In genomic region chr11:34915136-34916013, GRCh38 we compare ENCODE assay signal across 1 cellular context.
A peak's percentile ranks its signal among the peaks of the same experiment; 100 is the strongest.
TF ChIP-seq lines count a peak whose summit lies in the region.

No MANE protein-coding gene starts in this region.

TF ChIP-seq in HepG2, 621 proteins besides CTCF, POLR2A, EP300 and RAD21 (continued from another document and continues in another):
- TF ChIP-seq ZBTB14 (CRISPR knock-in tag; IDR thresholded peaks at IDR 0.05) = no peak
- TF ChIP-seq ZNF331 (CRISPR knock-in tag; IDR thresholded peaks at IDR 0.05) = no peak
- TF ChIP-seq, protein P1, sequence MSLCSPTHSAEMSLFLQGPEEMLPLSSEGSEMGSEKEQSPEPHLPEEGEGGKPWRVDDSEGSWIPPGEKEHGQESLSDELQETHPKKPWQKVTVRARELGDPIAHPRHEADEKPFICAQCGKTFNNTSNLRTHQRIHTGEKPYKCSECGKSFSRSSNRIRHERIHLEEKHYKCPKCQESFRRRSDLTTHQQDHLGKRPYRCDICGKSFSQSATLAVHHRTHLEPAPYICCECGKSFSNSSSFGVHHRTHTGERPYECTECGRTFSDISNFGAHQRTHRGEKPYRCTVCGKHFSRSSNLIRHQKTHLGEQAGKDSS (CRISPR knock-in tag; IDR thresholded peaks at IDR 0.05; ENCODE audit: borderline replicate concordance, low read depth) = 0 out of 2 replicates have a peak, but pooled peaks have one; percentile 73
- no peak for TF ChIP-seq HMG20B (CRISPR knock-in tag; conservative IDR thresholded peaks at IDR 0.05)
- no peak for TF ChIP-seq ZNF841 (CRISPR knock-in tag; IDR thresholded peaks at IDR 0.05; ENCODE audit: borderline replicate concordance)
- TF ChIP-seq ZBTB40 (IDR thresholded peaks at IDR 0.05) = no peak
- TF ChIP-seq ZBTB40 (CRISPR knock-in tag; IDR thresholded peaks at IDR 0.05) = peak; percentile 69; the same call in 1 of the 2 replicates
- TF ChIP-seq SATB2 (CRISPR knock-in tag; IDR thresholded peaks at IDR 0.05) = no peak
- no peak for TF ChIP-seq ZNF703 (CRISPR knock-in tag; IDR thresholded peaks at IDR 0.05; ENCODE audit: borderline replicate concordance)
- TF ChIP-seq ZNF761 (CRISPR knock-in tag; conservative IDR thresholded peaks at IDR 0.05) = no peak; the same call in 1 of the 2 replicates
- TF ChIP-seq, protein P2, sequence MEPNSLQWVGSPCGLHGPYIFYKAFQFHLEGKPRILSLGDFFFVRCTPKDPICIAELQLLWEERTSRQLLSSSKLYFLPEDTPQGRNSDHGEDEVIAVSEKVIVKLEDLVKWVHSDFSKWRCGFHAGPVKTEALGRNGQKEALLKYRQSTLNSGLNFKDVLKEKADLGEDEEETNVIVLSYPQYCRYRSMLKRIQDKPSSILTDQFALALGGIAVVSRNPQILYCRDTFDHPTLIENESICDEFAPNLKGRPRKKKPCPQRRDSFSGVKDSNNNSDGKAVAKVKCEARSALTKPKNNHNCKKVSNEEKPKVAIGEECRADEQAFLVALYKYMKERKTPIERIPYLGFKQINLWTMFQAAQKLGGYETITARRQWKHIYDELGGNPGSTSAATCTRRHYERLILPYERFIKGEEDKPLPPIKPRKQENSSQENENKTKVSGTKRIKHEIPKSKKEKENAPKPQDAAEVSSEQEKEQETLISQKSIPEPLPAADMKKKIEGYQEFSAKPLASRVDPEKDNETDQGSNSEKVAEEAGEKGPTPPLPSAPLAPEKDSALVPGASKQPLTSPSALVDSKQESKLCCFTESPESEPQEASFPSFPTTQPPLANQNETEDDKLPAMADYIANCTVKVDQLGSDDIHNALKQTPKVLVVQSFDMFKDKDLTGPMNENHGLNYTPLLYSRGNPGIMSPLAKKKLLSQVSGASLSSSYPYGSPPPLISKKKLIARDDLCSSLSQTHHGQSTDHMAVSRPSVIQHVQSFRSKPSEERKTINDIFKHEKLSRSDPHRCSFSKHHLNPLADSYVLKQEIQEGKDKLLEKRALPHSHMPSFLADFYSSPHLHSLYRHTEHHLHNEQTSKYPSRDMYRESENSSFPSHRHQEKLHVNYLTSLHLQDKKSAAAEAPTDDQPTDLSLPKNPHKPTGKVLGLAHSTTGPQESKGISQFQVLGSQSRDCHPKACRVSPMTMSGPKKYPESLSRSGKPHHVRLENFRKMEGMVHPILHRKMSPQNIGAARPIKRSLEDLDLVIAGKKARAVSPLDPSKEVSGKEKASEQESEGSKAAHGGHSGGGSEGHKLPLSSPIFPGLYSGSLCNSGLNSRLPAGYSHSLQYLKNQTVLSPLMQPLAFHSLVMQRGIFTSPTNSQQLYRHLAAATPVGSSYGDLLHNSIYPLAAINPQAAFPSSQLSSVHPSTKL (CRISPR knock-in tag; IDR thresholded peaks at IDR 0.05) = no peak
- no peak for TF ChIP-seq SMC3 (IDR thresholded peaks at IDR 0.05; ENCODE audit: low read length)
- no peak for TF ChIP-seq HIVEP1 (CRISPR knock-in tag; IDR thresholded peaks at IDR 0.05)
- TF ChIP-seq, protein P3, sequence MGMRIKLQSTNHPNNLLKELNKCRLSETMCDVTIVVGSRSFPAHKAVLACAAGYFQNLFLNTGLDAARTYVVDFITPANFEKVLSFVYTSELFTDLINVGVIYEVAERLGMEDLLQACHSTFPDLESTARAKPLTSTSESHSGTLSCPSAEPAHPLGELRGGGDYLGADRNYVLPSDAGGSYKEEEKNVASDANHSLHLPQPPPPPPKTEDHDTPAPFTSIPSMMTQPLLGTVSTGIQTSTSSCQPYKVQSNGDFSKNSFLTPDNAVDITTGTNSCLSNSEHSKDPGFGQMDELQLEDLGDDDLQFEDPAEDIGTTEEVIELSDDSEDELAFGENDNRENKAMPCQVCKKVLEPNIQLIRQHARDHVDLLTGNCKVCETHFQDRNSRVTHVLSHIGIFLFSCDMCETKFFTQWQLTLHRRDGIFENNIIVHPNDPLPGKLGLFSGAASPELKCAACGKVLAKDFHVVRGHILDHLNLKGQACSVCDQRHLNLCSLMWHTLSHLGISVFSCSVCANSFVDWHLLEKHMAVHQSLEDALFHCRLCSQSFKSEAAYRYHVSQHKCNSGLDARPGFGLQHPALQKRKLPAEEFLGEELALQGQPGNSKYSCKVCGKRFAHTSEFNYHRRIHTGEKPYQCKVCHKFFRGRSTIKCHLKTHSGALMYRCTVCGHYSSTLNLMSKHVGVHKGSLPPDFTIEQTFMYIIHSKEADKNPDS (CRISPR knock-in tag; IDR thresholded peaks at IDR 0.05) = no peak
- 0 out of 2 replicates have a peak, but pooled peaks have one; percentile 76 for TF ChIP-seq TMF1 (CRISPR knock-in tag; IDR thresholded peaks at IDR 0.05; ENCODE audit: low read depth)
- TF ChIP-seq THAP11 (CRISPR knock-in tag; IDR thresholded peaks at IDR 0.05) = no peak
- 0 out of 2 replicates have a peak, but pooled peaks have one; percentile 48 for TF ChIP-seq SNAI1 (CRISPR knock-in tag; IDR thresholded peaks at IDR 0.05; ENCODE audit: borderline replicate concordance)
- TF ChIP-seq ELF1 (CRISPR knock-in tag; IDR thresholded peaks at IDR 0.05) = no peak
- no peak for TF ChIP-seq ZNF484 (CRISPR knock-in tag; IDR thresholded peaks at IDR 0.05; ENCODE audit: borderline replicate concordance, low read depth)
- peak; percentile 47; the same call in 1 of the 2 replicates for TF ChIP-seq NCOA1 (CRISPR knock-in tag; IDR thresholded peaks at IDR 0.05)
- no peak for TF ChIP-seq RELA (CRISPR knock-in tag; IDR thresholded peaks at IDR 0.05)
- TF ChIP-seq, protein P4, sequence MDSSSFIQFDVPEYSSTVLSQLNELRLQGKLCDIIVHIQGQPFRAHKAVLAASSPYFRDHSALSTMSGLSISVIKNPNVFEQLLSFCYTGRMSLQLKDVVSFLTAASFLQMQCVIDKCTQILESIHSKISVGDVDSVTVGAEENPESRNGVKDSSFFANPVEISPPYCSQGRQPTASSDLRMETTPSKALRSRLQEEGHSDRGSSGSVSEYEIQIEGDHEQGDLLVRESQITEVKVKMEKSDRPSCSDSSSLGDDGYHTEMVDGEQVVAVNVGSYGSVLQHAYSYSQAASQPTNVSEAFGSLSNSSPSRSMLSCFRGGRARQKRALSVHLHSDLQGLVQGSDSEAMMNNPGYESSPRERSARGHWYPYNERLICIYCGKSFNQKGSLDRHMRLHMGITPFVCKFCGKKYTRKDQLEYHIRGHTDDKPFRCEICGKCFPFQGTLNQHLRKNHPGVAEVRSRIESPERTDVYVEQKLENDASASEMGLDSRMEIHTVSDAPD (CRISPR knock-in tag; IDR thresholded peaks at IDR 0.05) = peak; percentile 93
- no peak for TF ChIP-seq SYNCRIP (IDR thresholded peaks at IDR 0.05; ENCODE audit: insufficient read depth, low read depth, low read length)
- no peak for TF ChIP-seq ASH2L (IDR thresholded peaks at IDR 0.05; ENCODE audit: insufficient read length, low read depth, low read length)
- TF ChIP-seq LCORL (IDR thresholded peaks at IDR 0.05) = no peak
- no peak for TF ChIP-seq LCORL (CRISPR knock-in tag; IDR thresholded peaks at IDR 0.05)
- no peak for TF ChIP-seq KAT7 (CRISPR knock-in tag; IDR thresholded peaks at IDR 0.05; ENCODE audit: borderline replicate concordance)
- no peak for TF ChIP-seq FLYWCH1 (CRISPR knock-in tag; IDR thresholded peaks at IDR 0.05)
- peak; percentile 74; the same call in 1 of the 2 replicates for TF ChIP-seq FOXC1 (CRISPR knock-in tag; IDR thresholded peaks at IDR 0.05; ENCODE audit: borderline replicate concordance)
- TF ChIP-seq EEA1 (CRISPR knock-in tag; IDR thresholded peaks at IDR 0.05; ENCODE audit: borderline replicate concordance) = no peak
- no peak for TF ChIP-seq MIER2 (CRISPR knock-in tag; IDR thresholded peaks at IDR 0.05)
- no peak for TF ChIP-seq ZBTB7B (CRISPR knock-in tag; IDR thresholded peaks at IDR 0.05)
- no peak for TF ChIP-seq KLF15 (CRISPR knock-in tag; IDR thresholded peaks at IDR 0.05; ENCODE audit: borderline replicate concordance)
- TF ChIP-seq ZNF251 (CRISPR knock-in tag; IDR thresholded peaks at IDR 0.05) = no peak
- TF ChIP-seq, protein P5, sequence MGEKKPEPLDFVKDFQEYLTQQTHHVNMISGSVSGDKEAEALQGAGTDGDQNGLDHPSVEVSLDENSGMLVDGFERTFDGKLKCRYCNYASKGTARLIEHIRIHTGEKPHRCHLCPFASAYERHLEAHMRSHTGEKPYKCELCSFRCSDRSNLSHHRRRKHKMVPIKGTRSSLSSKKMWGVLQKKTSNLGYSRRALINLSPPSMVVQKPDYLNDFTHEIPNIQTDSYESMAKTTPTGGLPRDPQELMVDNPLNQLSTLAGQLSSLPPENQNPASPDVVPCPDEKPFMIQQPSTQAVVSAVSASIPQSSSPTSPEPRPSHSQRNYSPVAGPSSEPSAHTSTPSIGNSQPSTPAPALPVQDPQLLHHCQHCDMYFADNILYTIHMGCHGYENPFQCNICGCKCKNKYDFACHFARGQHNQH (CRISPR knock-in tag; IDR thresholded peaks at IDR 0.05) = 0 out of 2 replicates have a peak, but pooled peaks have one; percentile 62
- 0 out of 2 replicates have a peak, but pooled peaks have one; percentile 46 for TF ChIP-seq THYN1 (CRISPR knock-in tag; IDR thresholded peaks at IDR 0.05; ENCODE audit: borderline replicate concordance, low read depth)
- TF ChIP-seq ATF2 (CRISPR knock-in tag; IDR thresholded peaks at IDR 0.05) = no peak; the same call in 1 of the 2 replicates
- TF ChIP-seq ZMYM3 (CRISPR knock-in tag; IDR thresholded peaks at IDR 0.05) = 0 out of 2 replicates have a peak, but pooled peaks have one; percentile 40
- no peak for TF ChIP-seq ZNF724P (CRISPR knock-in tag; IDR thresholded peaks at IDR 0.05; ENCODE audit: borderline replicate concordance)
- no peak for TF ChIP-seq GABPA (IDR thresholded peaks at IDR 0.05; ENCODE audit: low read depth, low read length)
- TF ChIP-seq GABPA (CRISPR knock-in tag; IDR thresholded peaks at IDR 0.05; ENCODE audit: low read depth) = no peak
- TF ChIP-seq ARHGAP35 (CRISPR knock-in tag; IDR thresholded peaks at IDR 0.05; ENCODE audit: borderline replicate concordance) = 0 out of 2 replicates have a peak, but pooled peaks have one; percentile 81
- no peak for TF ChIP-seq CHCHD3 (CRISPR knock-in tag; IDR thresholded peaks at IDR 0.05)
